ENCODE assay signal across 1 cellular context in the genomic region with DNA sequence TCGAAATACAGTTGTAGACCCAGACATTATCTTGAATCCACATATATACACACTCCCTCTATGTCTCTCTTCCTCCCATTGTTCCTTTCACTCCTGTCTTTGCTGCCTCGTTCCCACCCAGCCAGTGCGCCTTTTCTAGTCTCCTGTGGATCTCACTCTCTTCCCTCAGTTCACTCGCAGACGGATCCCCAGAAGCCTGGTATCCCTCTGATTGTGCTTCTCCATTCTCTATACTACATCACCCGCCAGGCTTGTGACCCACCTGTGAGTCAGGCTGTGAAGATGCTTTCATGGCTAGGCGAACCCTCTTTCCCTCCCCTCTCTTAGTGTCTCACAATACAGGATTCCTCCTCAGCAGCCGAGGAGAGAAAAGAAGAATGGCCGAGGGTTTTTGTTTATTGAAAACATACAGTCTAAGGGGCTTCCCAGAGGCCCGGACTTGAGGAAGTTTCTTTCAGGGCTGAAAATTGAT.
TF ChIP-seq lines count a peak whose summit lies in the region.

No MANE protein-coding gene starts in this region.

TF ChIP-seq in H1, 55 proteins besides CTCF, POLR2A, EP300 and RAD21:
- TF ChIP-seq, protein P1, sequence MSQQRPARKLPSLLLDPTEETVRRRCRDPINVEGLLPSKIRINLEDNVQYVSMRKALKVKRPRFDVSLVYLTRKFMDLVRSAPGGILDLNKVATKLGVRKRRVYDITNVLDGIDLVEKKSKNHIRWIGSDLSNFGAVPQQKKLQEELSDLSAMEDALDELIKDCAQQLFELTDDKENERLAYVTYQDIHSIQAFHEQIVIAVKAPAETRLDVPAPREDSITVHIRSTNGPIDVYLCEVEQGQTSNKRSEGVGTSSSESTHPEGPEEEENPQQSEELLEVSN (IDR thresholded peaks at IDR 0.05), result no peak
- TF ChIP-seq GTF2F1 (IDR thresholded peaks at IDR 0.05; ENCODE audit: borderline replicate concordance, low read depth, low read length) (no peak), FOSL1 (IDR thresholded peaks at IDR 0.05; ENCODE audit: insufficient read depth, low read depth, low read length) (no peak), SRF (IDR thresholded peaks at IDR 0.05; ENCODE audit: low read depth, low read length) (no peak), SUZ12 (IDR thresholded peaks at IDR 0.05; ENCODE audit: low read length) (no peak), TBP (IDR thresholded peaks at IDR 0.05; ENCODE audit: low read depth, low read length) (no peak), CEBPB (IDR thresholded peaks at IDR 0.05; ENCODE audit: low read depth, low read length) (no peak)
- TF ChIP-seq, protein P2, sequence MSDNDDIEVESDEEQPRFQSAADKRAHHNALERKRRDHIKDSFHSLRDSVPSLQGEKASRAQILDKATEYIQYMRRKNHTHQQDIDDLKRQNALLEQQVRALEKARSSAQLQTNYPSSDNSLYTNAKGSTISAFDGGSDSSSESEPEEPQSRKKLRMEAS (IDR thresholded peaks at IDR 0.05), result no peak
